Comparison of ENCODE assay signal across 8 cellular contexts in the genomic region with DNA sequence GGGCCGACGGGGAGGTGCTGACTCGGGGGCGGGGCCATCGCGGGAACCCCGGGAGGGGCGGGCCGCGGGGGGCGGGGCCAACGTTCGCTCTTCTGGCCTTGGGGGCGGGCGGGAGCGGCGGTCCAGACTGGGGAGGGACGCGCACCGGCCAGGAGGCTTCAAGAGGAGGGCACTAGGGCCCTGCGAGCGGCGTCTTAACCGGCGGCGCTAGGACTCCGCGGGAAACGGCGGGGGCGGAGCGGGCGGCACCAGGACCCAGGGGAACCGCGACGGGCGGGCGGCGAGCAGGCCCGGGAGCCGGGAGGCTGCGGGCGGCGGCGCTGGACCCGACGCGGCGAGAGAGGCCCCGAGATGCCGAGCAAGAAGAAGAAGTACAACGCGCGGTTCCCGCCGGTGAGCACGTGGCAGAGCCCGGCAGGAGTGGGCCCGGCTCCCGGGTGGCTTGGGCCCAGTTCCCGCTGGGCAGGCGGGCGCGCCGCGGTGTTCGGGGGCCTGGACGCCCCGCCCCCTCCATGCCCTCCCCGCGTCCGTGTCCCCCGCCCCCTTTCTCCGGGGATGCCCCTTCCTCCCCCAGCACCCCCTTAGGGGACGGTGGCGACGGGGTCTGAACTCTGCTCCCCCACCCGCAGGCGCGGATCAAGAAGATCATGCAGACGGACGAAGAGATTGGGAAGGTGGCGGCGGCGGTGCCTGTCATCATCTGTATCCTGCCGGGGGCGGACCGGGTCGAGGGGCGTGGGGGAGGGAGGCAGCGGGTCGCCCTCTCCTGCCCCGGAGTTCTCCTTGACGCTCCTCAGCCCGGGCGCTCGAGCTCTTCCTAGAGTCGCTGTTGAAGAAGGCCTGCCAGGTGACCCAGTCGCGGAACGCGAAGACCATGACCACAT. TPM values are rescaled to one million over a fixed set of nuclear protein-coding genes. Genes with fewer than 3 reads are reported as not detected.
DNase-seq lines count a peak whose midpoint lies in the region; ATAC-seq and TF ChIP-seq lines count a peak whose summit lies in the region.

A gene with protein sequence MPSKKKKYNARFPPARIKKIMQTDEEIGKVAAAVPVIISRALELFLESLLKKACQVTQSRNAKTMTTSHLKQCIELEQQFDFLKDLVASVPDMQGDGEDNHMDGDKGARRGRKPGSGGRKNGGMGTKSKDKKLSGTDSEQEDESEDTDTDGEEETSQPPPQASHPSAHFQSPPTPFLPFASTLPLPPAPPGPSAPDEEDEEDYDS (plus strand): TSS at position 276 of the 884 bp plus-strand sequence. CDS start 76 bp downstream, at position 352.

- DNase-seq in DMS 273 (lab: John Stamatoyannopoulos, UW; ENCODE audit: unreplicated experiment), result peak; percentile 97
- DNase-seq in Jurkat, Clone E6-1 (ENCODE audit: low read depth, low spot score), result peak; percentile 93
- DNase-seq in PC-3, result peak; percentile 98
- peak; percentile 99 for DNase-seq in activated T-cell treated with anti-CD3 and anti-CD28 coated beads for 48 hours (ENCODE audit: low read depth)
- DNase-seq in epithelial cell of prostate (ENCODE audit: low read depth, low spot score), result peak; percentile 90
- peak; percentile 99 to 100 (median 99) for DNase-seq in mucosa of descending colon
- DNase-seq in stimulated activated CD8-positive, alpha-beta memory T cell treated with anti-CD3 and anti-CD28 coated beads, Interleukin-4, amount 100 ng/mL, for 1 hour (ENCODE audit: low read depth in 2 of 2, low spot score in 1 of 2), result peak; percentile 99

- intact Hi-C loops in PC-3 (cut with micrococcal nuclease), result no loop called here
- intact Hi-C loops in mucosa of descending colon (cut with DNase I, micrococcal nuclease), result no loop called here

- peak within 1 kb of the TSS; percentile 58 for H2AFZ ChIP-seq in PC-3 (ENCODE audit: low read length)

- H4K20me1 ChIP-seq in PC-3 (ENCODE audit: low read length), result 0 out of 2 replicates have a peak, but pooled peaks cover 6% of the 10 kb centered on the region

- peaks cover 8% of the 10 kb centered on the region for H3F3A ChIP-seq in PC-3 (ENCODE audit: low read length, unreplicated experiment)

- ATAC-seq in GM21619 (IDR thresholded peaks at IDR 0.05; ENCODE audit: unreplicated experiment), result peak; percentile 78
- ATAC-seq in PC-3, result peak; percentile 53
- peak; percentile 91 for ATAC-seq in mucosa of descending colon

- H3K9me2 ChIP-seq in PC-3 (replicated peaks; ENCODE audit: low read length), result no peaks in the 10 kb centered on the region

- CTCF ChIA-PET in PC-3 (lab: Charles Lee), result no interaction called here

- no peak for TF ChIP-seq CTCF in PC-3 (conservative IDR thresholded peaks at IDR 0.05; ENCODE audit: low read depth, low read length)
- TF ChIP-seq CTCF in mucosa of descending colon (IDR thresholded peaks at IDR 0.05), result no peak

- POLR2A ChIA-PET in PC-3 (lab: Charles Lee; ENCODE audit: unreplicated experiment), result interaction anchor here (0.6 kb wide), 2 partner anchors 28 to 31 kb away, joined by 3 to 13 read pairs; partner anchors contain the start of gene FIBP

- peaks cover 72% of the 10 kb centered on the region for H3K79me2 ChIP-seq in PC-3 (ENCODE audit: low read length)

- BruUV-seq in PC-3 (replicated peaks; lab: Mats Ljungman, UMichigan), result no TSS peak

- H3K9me3 ChIP-seq in PC-3 (ENCODE audit: low read length) (no peaks in the 10 kb centered on the region), mucosa of descending colon (no peaks in the 10 kb centered on the region)

- H3K4me3 ChIP-seq in Jurkat, Clone E6-1 (ENCODE audit: low read length), result peak within 1 kb of the TSS; percentile 88
- H3K4me3 ChIP-seq in PC-3 (ENCODE audit: low read length), result peak within 1 kb of the TSS; percentile 82
- H3K4me3 ChIP-seq in mucosa of descending colon, result peak within 1 kb of the TSS; percentile 94

- H3K4me2 ChIP-seq in PC-3 (ENCODE audit: low read length), result peak within 1 kb of the TSS; percentile 93

- H3K4me1 ChIP-seq in PC-3 (ENCODE audit: insufficient read depth, low read length) (peaks cover 46% of the 10 kb centered on the region), mucosa of descending colon (ENCODE audit: low read depth) (peaks cover 36% of the 10 kb centered on the region)

- H3K27ac ChIP-seq in PC-3 (ENCODE audit: low read length) (peak within 1 kb of the TSS; percentile 93), epithelial cell of prostate (peak within 1 kb of the TSS; percentile 99)

- no peaks in the 10 kb centered on the region for H3K27me3 ChIP-seq in PC-3 (ENCODE audit: low read length)

- H3K9ac ChIP-seq in PC-3 (ENCODE audit: low read length), result peak within 1 kb of the TSS; percentile 92

- H3K36me3 ChIP-seq in PC-3 (ENCODE audit: low read depth, low read length) (peaks cover 17% of the 10 kb centered on the region; the same call in 1 of the 2 replicates), mucosa of descending colon (ENCODE audit: low read depth) (no peaks in the 10 kb centered on the region)

RNA-seq across cellular contexts. Expression of the gene that starts here (rescaled TPM):
- 309 TPM for polyA plus RNA-seq in Jurkat, Clone E6-1 (2012; ENCODE audit: insufficient read depth, insufficient read length)
- total RNA-seq in PC-3 (2014; rRNA removed) (944 and 1,531 TPM in 2 replicates), mucosa of descending colon (10 to 100 TPM; 39.9 to 74.8 (median 61.6) TPM)

Comparison
In these comparisons a context has a peak if more than half of its experiments do, and no peak if none do; other contexts are left out.
1. Peak in every context shown above with its lines: DNase-seq, ATAC-seq, H3K4me3 ChIP-seq and H3K27ac ChIP-seq.
2. RNA of the gene that starts here (total RNA-seq): 944 to 1,531 TPM in PC-3; 39.9 to 74.8 TPM in mucosa of descending colon; every median in the first group is over 10 times any median in the second.